In the genomic region with DNA sequence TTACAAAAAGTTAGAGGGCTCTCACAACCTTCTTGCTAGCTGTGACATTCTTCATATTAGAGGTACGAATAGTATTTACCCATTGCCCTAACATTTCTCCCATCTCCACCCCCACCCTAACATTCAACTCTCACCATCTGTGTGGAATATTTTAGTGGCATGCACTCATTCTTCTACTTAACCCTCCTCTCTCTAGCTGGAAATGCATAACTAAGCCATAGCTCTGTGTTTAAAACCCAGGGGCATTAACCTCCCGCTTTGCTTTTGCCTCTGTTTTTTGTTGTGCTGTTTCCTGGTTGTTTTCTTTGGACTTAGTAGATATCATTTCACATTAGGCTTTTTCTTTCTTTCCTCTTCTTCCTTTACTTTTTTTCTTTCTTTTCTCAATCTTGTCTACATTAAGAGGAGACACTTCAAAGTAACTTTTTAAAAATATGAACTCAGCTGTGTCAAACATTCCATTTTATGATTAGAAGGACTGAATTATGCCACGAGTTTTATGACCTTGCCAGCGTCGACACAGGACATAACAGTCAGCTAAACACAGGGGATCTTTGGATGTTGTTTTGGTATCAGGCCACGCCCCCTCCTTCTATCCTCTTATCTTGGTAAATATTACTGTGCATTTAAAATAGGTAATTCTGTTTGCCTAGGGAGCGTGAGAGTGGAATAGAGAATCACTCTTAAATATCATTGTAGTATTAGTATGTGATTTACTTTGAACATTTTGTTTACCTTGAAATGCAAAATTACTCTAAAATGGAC, we compare ENCODE assay signal across 1 cellular context.
TF ChIP-seq lines count a peak whose summit lies in the region.

No MANE protein-coding gene starts in this region.

TF ChIP-seq in GM23338, 12 proteins besides CTCF, POLR2A, EP300 and RAD21 (continued from another document):
- TF ChIP-seq, protein P1, sequence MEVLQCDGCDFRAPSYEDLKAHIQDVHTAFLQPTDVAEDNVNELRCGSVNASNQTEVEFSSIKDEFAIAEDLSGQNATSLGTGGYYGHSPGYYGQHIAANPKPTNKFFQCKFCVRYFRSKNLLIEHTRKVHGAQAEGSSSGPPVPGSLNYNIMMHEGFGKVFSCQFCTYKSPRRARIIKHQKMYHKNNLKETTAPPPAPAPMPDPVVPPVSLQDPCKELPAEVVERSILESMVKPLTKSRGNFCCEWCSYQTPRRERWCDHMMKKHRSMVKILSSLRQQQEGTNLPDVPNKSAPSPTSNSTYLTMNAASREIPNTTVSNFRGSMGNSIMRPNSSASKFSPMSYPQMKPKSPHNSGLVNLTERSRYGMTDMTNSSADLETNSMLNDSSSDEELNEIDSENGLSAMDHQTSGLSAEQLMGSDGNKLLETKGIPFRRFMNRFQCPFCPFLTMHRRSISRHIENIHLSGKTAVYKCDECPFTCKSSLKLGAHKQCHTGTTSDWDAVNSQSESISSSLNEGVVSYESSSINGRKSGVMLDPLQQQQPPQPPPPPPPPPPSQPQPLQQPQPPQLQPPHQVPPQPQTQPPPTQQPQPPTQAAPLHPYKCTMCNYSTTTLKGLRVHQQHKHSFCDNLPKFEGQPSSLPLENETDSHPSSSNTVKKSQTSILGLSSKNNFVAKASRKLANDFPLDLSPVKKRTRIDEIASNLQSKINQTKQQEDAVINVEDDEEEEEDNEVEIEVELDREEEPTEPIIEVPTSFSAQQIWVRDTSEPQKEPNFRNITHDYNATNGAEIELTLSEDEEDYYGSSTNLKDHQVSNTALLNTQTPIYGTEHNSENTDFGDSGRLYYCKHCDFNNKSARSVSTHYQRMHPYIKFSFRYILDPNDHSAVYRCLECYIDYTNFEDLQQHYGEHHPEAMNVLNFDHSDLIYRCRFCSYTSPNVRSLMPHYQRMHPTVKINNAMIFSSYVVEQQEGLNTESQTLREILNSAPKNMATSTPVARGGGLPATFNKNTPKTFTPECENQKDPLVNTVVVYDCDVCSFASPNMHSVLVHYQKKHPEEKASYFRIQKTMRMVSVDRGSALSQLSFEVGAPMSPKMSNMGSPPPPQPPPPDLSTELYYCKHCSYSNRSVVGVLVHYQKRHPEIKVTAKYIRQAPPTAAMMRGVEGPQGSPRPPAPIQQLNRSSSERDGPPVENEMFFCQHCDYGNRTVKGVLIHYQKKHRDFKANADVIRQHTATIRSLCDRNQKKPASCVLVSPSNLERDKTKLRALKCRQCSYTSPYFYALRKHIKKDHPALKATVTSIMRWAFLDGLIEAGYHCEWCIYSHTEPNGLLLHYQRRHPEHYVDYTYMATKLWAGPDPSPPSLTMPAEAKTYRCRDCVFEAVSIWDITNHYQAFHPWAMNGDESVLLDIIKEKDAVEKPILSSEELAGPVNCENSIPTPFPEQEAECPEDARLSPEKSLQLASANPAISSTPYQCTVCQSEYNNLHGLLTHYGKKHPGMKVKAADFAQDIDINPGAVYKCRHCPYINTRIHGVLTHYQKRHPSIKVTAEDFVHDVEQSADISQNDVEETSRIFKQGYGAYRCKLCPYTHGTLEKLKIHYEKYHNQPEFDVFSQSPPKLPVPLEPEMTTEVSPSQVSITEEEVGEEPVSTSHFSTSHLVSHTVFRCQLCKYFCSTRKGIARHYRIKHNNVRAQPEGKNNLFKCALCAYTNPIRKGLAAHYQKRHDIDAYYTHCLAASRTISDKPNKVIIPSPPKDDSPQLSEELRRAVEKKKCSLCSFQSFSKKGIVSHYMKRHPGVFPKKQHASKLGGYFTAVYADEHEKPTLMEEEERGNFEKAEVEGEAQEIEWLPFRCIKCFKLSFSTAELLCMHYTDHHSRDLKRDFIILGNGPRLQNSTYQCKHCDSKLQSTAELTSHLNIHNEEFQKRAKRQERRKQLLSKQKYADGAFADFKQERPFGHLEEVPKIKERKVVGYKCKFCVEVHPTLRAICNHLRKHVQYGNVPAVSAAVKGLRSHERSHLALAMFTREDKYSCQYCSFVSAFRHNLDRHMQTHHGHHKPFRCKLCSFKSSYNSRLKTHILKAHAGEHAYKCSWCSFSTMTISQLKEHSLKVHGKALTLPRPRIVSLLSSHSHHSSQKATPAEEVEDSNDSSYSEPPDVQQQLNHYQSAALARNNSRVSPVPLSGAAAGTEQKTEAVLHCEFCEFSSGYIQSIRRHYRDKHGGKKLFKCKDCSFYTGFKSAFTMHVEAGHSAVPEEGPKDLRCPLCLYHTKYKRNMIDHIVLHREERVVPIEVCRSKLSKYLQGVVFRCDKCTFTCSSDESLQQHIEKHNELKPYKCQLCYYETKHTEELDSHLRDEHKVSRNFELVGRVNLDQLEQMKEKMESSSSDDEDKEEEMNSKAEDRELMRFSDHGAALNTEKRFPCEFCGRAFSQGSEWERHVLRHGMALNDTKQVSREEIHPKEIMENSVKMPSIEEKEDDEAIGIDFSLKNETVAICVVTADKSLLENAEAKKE (CRISPR knock-in tag; IDR thresholded peaks at IDR 0.05) = no peak
- TF ChIP-seq STAT1 (IDR thresholded peaks at IDR 0.05; ENCODE audit: unreplicated experiment) = no peak
- no peak for TF ChIP-seq EZH2phosphoT487 (IDR thresholded peaks at IDR 0.05; ENCODE audit: unreplicated experiment)
- TF ChIP-seq, protein P2, sequence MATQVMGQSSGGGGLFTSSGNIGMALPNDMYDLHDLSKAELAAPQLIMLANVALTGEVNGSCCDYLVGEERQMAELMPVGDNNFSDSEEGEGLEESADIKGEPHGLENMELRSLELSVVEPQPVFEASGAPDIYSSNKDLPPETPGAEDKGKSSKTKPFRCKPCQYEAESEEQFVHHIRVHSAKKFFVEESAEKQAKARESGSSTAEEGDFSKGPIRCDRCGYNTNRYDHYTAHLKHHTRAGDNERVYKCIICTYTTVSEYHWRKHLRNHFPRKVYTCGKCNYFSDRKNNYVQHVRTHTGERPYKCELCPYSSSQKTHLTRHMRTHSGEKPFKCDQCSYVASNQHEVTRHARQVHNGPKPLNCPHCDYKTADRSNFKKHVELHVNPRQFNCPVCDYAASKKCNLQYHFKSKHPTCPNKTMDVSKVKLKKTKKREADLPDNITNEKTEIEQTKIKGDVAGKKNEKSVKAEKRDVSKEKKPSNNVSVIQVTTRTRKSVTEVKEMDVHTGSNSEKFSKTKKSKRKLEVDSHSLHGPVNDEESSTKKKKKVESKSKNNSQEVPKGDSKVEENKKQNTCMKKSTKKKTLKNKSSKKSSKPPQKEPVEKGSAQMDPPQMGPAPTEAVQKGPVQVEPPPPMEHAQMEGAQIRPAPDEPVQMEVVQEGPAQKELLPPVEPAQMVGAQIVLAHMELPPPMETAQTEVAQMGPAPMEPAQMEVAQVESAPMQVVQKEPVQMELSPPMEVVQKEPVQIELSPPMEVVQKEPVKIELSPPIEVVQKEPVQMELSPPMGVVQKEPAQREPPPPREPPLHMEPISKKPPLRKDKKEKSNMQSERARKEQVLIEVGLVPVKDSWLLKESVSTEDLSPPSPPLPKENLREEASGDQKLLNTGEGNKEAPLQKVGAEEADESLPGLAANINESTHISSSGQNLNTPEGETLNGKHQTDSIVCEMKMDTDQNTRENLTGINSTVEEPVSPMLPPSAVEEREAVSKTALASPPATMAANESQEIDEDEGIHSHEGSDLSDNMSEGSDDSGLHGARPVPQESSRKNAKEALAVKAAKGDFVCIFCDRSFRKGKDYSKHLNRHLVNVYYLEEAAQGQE (IDR thresholded peaks at IDR 0.05; ENCODE audit: unreplicated experiment) = no peak
- no peak for TF ChIP-seq ZNF114 (CRISPR knock-in tag; IDR thresholded peaks at IDR 0.05)
